Comparison of ENCODE assay signal across 23 cellular contexts in the genomic region with DNA sequence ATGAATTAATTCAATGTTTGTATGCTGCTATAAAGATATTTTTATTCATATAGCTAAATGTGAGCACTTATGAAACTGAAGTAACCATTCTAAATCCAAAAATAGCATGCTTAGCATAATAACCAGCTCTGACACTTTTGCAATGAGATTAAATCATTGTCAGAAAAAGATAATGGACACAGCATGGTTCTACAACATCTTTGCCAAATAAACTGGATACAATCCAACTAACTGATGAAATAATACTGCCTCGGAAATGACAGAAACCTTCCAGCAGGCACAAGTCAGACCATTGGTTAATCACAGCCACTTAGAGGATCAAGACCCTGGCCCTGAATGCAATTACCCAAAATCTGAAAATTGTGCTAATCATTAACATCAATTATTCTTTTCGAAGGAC.
"Had no signal": no experiment of that assay in that cellular context is flagged by ENCODE, and none has a peak within 500 bp of the region (broad histone marks: within the 10 kb centered on the region; RNA-seq: fewer than 3 reads in every experiment).

No MANE protein-coding gene starts in this region.

- DNase-seq: activated B cell treated with CpG ODN at 0.5 μM for 24 hours; activated CD4-positive, alpha-beta T cell treated with anti-CD3 and anti-CD28 coated beads for 1 hour; activated CD4-positive, alpha-beta T cell treated with anti-CD3 and anti-CD28 coated beads, Interleukin-2, amount 10 ng/mL, durations not matched to agents 24 days and 14 days; activated CD4-positive, alpha-beta T cell treated with anti-CD3 and anti-CD28 coated beads, Interleukin-2, amount 50 U/mL, for 48 hours; activated CD8-positive, alpha-beta memory T cell treated with anti-CD3 and anti-CD28 coated beads, Interleukin-2, amount 10 ng/mL, durations not matched to agents 7 days and 5 days; activated effector memory CD4-positive, alpha-beta T cell treated with Interleukin-2 at 50 U/mL for 16 hours; activated naive CD4-positive, alpha-beta T cell; activated T-cell treated with anti-CD3 and anti-CD28 coated beads, Interleukin-2, amount 50 U/mL, for 24 hours; aorta; Kasumi-1; KBM-7; NCI-H1048; NCI-H1417 treated with DMSO at 0.1 percent for 48 hours; NCI-H1694; NCI-H2029; NCI-H526; NCI-H774; NK-92 treated with Interleukin-12 subunit alpha and Interleukin-12 subunit beta, amount 100 ng/mL, for 24 hours; OCI-M1; Right ventricle myocardium superior; SJCRH30; T-helper 17 cell; T-helper 9 cell had no signal

- H3K4me3 ChIP-seq: SJCRH30 had no signal
